Comparison of ENCODE assay signal across 8 cellular contexts in the genomic region with DNA sequence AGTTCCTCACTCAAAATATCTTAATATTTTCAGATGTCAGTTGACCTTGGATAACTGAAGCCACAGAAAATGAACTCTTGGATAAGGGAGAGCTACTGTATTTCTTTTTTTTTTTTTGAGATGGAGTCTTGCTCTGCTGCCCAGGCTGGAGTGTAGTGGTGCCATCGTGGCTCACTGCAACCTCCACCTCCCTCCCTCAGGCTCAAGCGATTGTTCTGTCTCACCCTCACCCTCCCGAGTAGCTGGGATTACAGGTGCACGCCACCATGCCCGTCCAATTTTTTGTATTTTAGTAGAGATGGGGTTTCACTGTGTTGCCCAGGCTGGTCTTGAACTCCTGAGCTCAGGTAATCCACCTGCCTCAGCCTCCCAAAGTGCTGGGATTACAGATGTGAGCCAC. TPM values are rescaled to one million over a fixed set of nuclear protein-coding genes. Genes with fewer than 3 reads are reported as not detected.
DNase-seq lines count a peak whose midpoint lies in the region; ATAC-seq and TF ChIP-seq lines count a peak whose summit lies in the region.
"Not testable (repeated sequence)": the region's sequence is repeated elsewhere in the genome, so short reads cannot be mapped to it uniquely, and the experiment has no call there.

No MANE protein-coding gene starts in this region.

- TF ChIP-seq CTCF in CD4-positive, alpha-beta T cell (IDR thresholded peaks at IDR 0.05); HEK293 (tag by site-specific recombination; IDR thresholded peaks at IDR 0.05); neutrophil (IDR thresholded peaks at IDR 0.05): not testable (repeated sequence)

- CTCF ChIA-PET in CD4-positive, alpha-beta T cell (lab: Charles Lee): interaction anchor here (1.2 kb wide), 1 partner anchor 31 kb away, joined by 6 read pairs; no protein-coding TSS in a partner anchor
- CTCF ChIA-PET in HEK293 (lab: Yijun Ruan, JAX): interaction anchor here (0.6 to 1.0 kb wide), 3 partner anchors 17 to 56 kb away, joined by 3 read pairs; no protein-coding TSS in a partner anchor

- not testable (repeated sequence) for H3K27ac ChIP-seq in CD4-positive, alpha-beta T cell (ENCODE audit: low read depth, low read length); HEK293 (ENCODE audit: extremely low read depth, low read depth, low read length)
- peak overlapping the region; percentile 2 for H3K27ac ChIP-seq in neutrophil

- H3K9me3 ChIP-seq in CD4-positive, alpha-beta T cell (ENCODE audit: control insufficient read depth, low read length); HEK293 (ENCODE audit: control insufficient read depth, insufficient read depth, low read depth, low read length); T-helper 17 cell (ENCODE audit: control insufficient read depth, low read length, poor library complexity, severe bottlenecking); adipocyte (ENCODE audit: control insufficient read depth, low read length); neutrophil: not testable (repeated sequence)

- peak overlapping the region; percentile 93 for H3K27ac Mint-ChIP-seq in CD4-positive, alpha-beta T cell
- H3K27ac Mint-ChIP-seq in T-helper 17 cell: peak overlapping the region; percentile 98
- peak overlapping the region; percentile 60 for H3K27ac Mint-ChIP-seq in activated T-cell treated with anti-CD3 and anti-CD28 coated beads, Interleukin-2, amount 50 U/mL, for 72 hours
- peak overlapping the region; percentile 68 for H3K27ac Mint-ChIP-seq in stimulated activated naive CD8-positive, alpha-beta T cell treated with anti-CD3 and anti-CD28 coated beads, Interleukin-15, Interleukin-2, amounts not matched to agents 100 ng/mL and 50 ng/mL, for 24 hours

- intact Hi-C loops in CD4-positive, alpha-beta T cell (cut with DNase I, micrococcal nuclease): not testable (repeated sequence)

- H3K27me3 Mint-ChIP-seq in CD4-positive, alpha-beta T cell; T-helper 17 cell; activated T-cell treated with anti-CD3 and anti-CD28 coated beads, Interleukin-2, amount 50 U/mL, for 72 hours (ENCODE audit: low read depth); stimulated activated naive CD8-positive, alpha-beta T cell treated with anti-CD3 and anti-CD28 coated beads, Interleukin-15, Interleukin-2, amounts not matched to agents 100 ng/mL and 50 ng/mL, for 24 hours: not testable (repeated sequence)

- not testable (repeated sequence) for H3K4me3 ChIP-seq in HEK293 (ENCODE audit: low read depth, low read length); neutrophil (ENCODE audit: low read depth in 1 of 2, low read length in 1 of 2)
- peak overlapping the region; percentile 96 for H3K4me3 ChIP-seq in adipocyte (ENCODE audit: low read length)

- not testable (repeated sequence) for DNase-seq in CD4-positive, alpha-beta T cell; T-helper 17 cell; activated T-cell treated with anti-CD3 and anti-CD28 coated beads, Interleukin-2, amount 50 U/mL, for 72 hours; adipocyte (ENCODE audit: low read depth)
- peak; percentile 24 for DNase-seq in islet precursor cell

- H3K9me3 Mint-ChIP-seq in CD4-positive, alpha-beta T cell; activated T-cell treated with anti-CD3 and anti-CD28 coated beads, Interleukin-2, amount 50 U/mL, for 72 hours; stimulated activated naive CD8-positive, alpha-beta T cell treated with anti-CD3 and anti-CD28 coated beads, Interleukin-15, Interleukin-2, amounts not matched to agents 100 ng/mL and 50 ng/mL, for 24 hours: not testable (repeated sequence)

- ATAC-seq in CD4-positive, alpha-beta T cell (ENCODE audit: poor library complexity); T-helper 17 cell; activated T-cell treated with anti-CD3 and anti-CD28 coated beads, Interleukin-2, amount 50 U/mL, for 72 hours (replicated peaks in 1 of 2): not testable (repeated sequence)

- H3K9ac ChIP-seq in adipocyte (ENCODE audit: low read length): not testable (repeated sequence)

- POLR2A ChIA-PET in CD4-positive, alpha-beta T cell (lab: Charles Lee): interaction anchor here (0.6 to 6.3 kb wide), 2 partner anchors 34 to 48 kb away, joined by 4 to 70 read pairs; a partner anchor contains a TSS
- POLR2A ChIA-PET in HEK293 (lab: Yijun Ruan, JAX): not testable (repeated sequence)

- peak overlapping the region; percentile 6 for H3K4me3 Mint-ChIP-seq in CD4-positive, alpha-beta T cell
- not testable (repeated sequence) for H3K4me3 Mint-ChIP-seq in T-helper 17 cell; activated T-cell treated with anti-CD3 and anti-CD28 coated beads, Interleukin-2, amount 50 U/mL, for 72 hours
- H3K4me3 Mint-ChIP-seq in stimulated activated naive CD8-positive, alpha-beta T cell treated with anti-CD3 and anti-CD28 coated beads, Interleukin-15, Interleukin-2, amounts not matched to agents 100 ng/mL and 50 ng/mL, for 24 hours: peak overlapping the region; percentile 99

- H3K36me3 ChIP-seq in HEK293 (ENCODE audit: control insufficient read depth in 2 of 2, insufficient read depth in 1 of 2, low read length in 2 of 2): peaks cover 62 to 72% of the 10 kb centered on the region in 2 experiments
- H3K36me3 ChIP-seq in adipocyte (ENCODE audit: control insufficient read depth, insufficient read depth, low read length, severe bottlenecking): peaks cover 70% of the 10 kb centered on the region
- H3K36me3 ChIP-seq in neutrophil: peaks cover 67% of the 10 kb centered on the region

- H3K36me3 Mint-ChIP-seq in CD4-positive, alpha-beta T cell (ENCODE audit: low read depth): peaks cover 90% of the 10 kb centered on the region
- H3K36me3 Mint-ChIP-seq in T-helper 17 cell (ENCODE audit: low read depth): not testable (repeated sequence)
- H3K36me3 Mint-ChIP-seq in activated T-cell treated with anti-CD3 and anti-CD28 coated beads, Interleukin-2, amount 50 U/mL, for 72 hours (ENCODE audit: insufficient read depth in 2 of 2): peaks cover 20 to 47% of the 10 kb centered on the region in 2 donors
- H3K36me3 Mint-ChIP-seq in stimulated activated naive CD8-positive, alpha-beta T cell treated with anti-CD3 and anti-CD28 coated beads, Interleukin-15, Interleukin-2, amounts not matched to agents 100 ng/mL and 50 ng/mL, for 24 hours (ENCODE audit: low read depth): peaks cover 77% of the 10 kb centered on the region

- not testable (repeated sequence) for H3K4me1 ChIP-seq in HEK293 (ENCODE audit: control insufficient read depth, insufficient read depth, low read length)
- H3K4me1 ChIP-seq in adipocyte (ENCODE audit: control insufficient read depth, insufficient read depth, low read length) (peaks cover 10% of the 10 kb centered on the region), neutrophil (ENCODE audit: control insufficient read depth in 1 of 2, insufficient read depth in 1 of 2, low read depth in 1 of 2, low read length in 1 of 2) (peaks cover 22 to 25% of the 10 kb centered on the region in 2 experiments)

- H3K4me1 Mint-ChIP-seq in CD4-positive, alpha-beta T cell (ENCODE audit: low read depth): peaks cover 39% of the 10 kb centered on the region
- H3K4me1 Mint-ChIP-seq in T-helper 17 cell: peaks cover 17% of the 10 kb centered on the region
- H3K4me1 Mint-ChIP-seq in activated T-cell treated with anti-CD3 and anti-CD28 coated beads, Interleukin-2, amount 50 U/mL, for 72 hours (ENCODE audit: low read depth): peaks cover 35% of the 10 kb centered on the region
- H3K4me1 Mint-ChIP-seq in stimulated activated naive CD8-positive, alpha-beta T cell treated with anti-CD3 and anti-CD28 coated beads, Interleukin-15, Interleukin-2, amounts not matched to agents 100 ng/mL and 50 ng/mL, for 24 hours (ENCODE audit: low read depth): peaks cover 42% of the 10 kb centered on the region

- H3K27me3 ChIP-seq in CD4-positive, alpha-beta T cell (ENCODE audit: control insufficient read depth, insufficient read depth, low read length); adipocyte (replicated peaks; ENCODE audit: control insufficient read depth, insufficient read depth, low read length); neutrophil: not testable (repeated sequence)

TF ChIP-seq in HEK293, 187 proteins besides CTCF, POLR2A, EP300 and RAD21:
- TF ChIP-seq ZNF121 (tag by site-specific recombination; IDR thresholded peaks at IDR 0.05): peak; percentile 72

RNA-seq across cellular contexts. Expression of a gene that starts 3.8 kb away (rescaled TPM):
- 100 to 1,000 TPM; 602 to 615 TPM for total RNA-seq in CD4-positive, alpha-beta T cell
- 100 to 1,000 TPM; 391 to 469 TPM for total RNA-seq in T-helper 17 cell
- 100 to 1,000 TPM; 579 to 697 TPM for total RNA-seq in activated T-cell treated with anti-CD3 and anti-CD28 coated beads, Interleukin-2, amount 50 U/mL, for 72 hours

RNA-seq across cellular contexts. Expression of a gene that starts 47.3 kb away (rescaled TPM):
- under 1 TPM; 0.56 to 0.82 TPM for total RNA-seq in CD4-positive, alpha-beta T cell
- 1 to 10 TPM; 2.3 to 3.1 TPM for total RNA-seq in T-helper 17 cell
- 10 to 100 TPM; 17.2 to 20.4 TPM for total RNA-seq in activated T-cell treated with anti-CD3 and anti-CD28 coated beads, Interleukin-2, amount 50 U/mL, for 72 hours

RNA-seq across cellular contexts. Expression of a gene that starts 47.8 kb away (rescaled TPM):
- 10 to 100 TPM; 13.5 to 14.5 TPM for total RNA-seq in CD4-positive, alpha-beta T cell
- total RNA-seq in T-helper 17 cell: 10 to 100 TPM; 20.7 to 23.9 TPM
- total RNA-seq in activated T-cell treated with anti-CD3 and anti-CD28 coated beads, Interleukin-2, amount 50 U/mL, for 72 hours: 10 to 100 TPM; 18.6 to 22.2 TPM

Comparison
In these comparisons a context has a peak if more than half of its experiments do, and no peak if none do; other contexts are left out.
1. RNA of a gene that starts 47.3 kb away (total RNA-seq): 17.2 to 20.4 TPM in activated T-cell treated with anti-CD3 and anti-CD28 coated beads, Interleukin-2, amount 50 U/mL, for 72 hours; 2.3 to 3.1 TPM in T-helper 17 cell and 0.56 to 0.82 TPM in CD4-positive, alpha-beta T cell; every median in the first group is over 4 times any median in the second.
2. Peak in every context shown above with its lines, with median percentiles within 50 percentile points of each other: H3K27ac Mint-ChIP-seq.